Comparison of ENCODE assay signal across 19 cellular contexts in genomic region chr1:40030528-40031135, GRCh38. TPM values are rescaled to one million over a fixed set of nuclear protein-coding genes. Genes with fewer than 3 reads are reported as not detected.
DNase-seq lines count a peak whose midpoint lies in the region; TF ChIP-seq lines count a peak whose summit lies in the region.
"Had no signal": no experiment of that assay in that cellular context is flagged by ENCODE, and none has a peak within 500 bp of the region (broad histone marks: within the 10 kb centered on the region; RNA-seq: fewer than 3 reads in every experiment).

No MANE protein-coding gene starts in this region.

- H3K36me3 ChIP-seq in hepatocyte (replicated peaks; ENCODE audit: insufficient read depth, low read depth) (no peaks in the 10 kb centered on the region), HAP-1 (replicated peaks) (no peaks in the 10 kb centered on the region)
- H3K36me3 ChIP-seq: esophagus muscularis mucosa, neutrophil, right lobe of liver had no signal

- TF ChIP-seq CTCF in astrocyte of the spinal cord (IDR thresholded peaks at IDR 0.05; ENCODE audit: low read depth, low read length) (no peak), hepatocyte (IDR thresholded peaks at IDR 0.05; ENCODE audit: poor library complexity) (no peak)

- H3K27me3 ChIP-seq in hepatocyte, result no peaks in the 10 kb centered on the region
- H3K27me3 ChIP-seq in HAP-1 (ENCODE audit: low read depth), result no peaks in the 10 kb centered on the region
- H3K27me3 ChIP-seq: esophagus muscularis mucosa, right lobe of liver had no signal

- H3K4me1 ChIP-seq in hepatocyte (ENCODE audit: insufficient read depth), result peaks cover 10% of the 10 kb centered on the region
- H3K4me1 ChIP-seq in HAP-1, result peaks cover 2% of the 10 kb centered on the region; the same call in 1 of the 2 replicates
- H3K4me1 ChIP-seq: right lobe of liver had no signal

- WGBS in hepatocyte (ENCODE audit: low lambda C conversion rate, missing lambda C conversion rate), result 41% methylated on average over 3 of the region's 3 CpGs

- DNase-seq in COR-L47 (lab: John Stamatoyannopoulos, UW), result peak; percentile 91
- peak; percentile 3 for DNase-seq in NCI-H69 (lab: John Stamatoyannopoulos, UW)
- DNase-seq in astrocyte of the spinal cord (ENCODE audit: low read depth, low spot score), result peak; percentile 52
- DNase-seq in hepatocyte (ENCODE audit: low spot score), result peak; percentile 68
- no peak for DNase-seq in stimulated activated CD4-positive, alpha-beta T cell treated with anti-CD3 and anti-CD28 coated beads, Interleukin-1b, Interleukin-23, amount 100 ng/mL, for 48 hours
- DNase-seq in HAP-1 (ENCODE audit: low spot score in 2 of 2), result no peak
- no peak for DNase-seq in stimulated activated CD4-positive, alpha-beta T cell treated with anti-CD3 and anti-CD28 coated beads, Interleukin-15, amount 100 ng/mL, for 24 hours
- DNase-seq in NCI-H187 (lab: John Stamatoyannopoulos, UW), result no peak
- DNase-seq: activated T-cell treated with anti-CD3 and anti-CD28 coated beads, Interleukin-2, amount 50 U/mL, for 4 hours; GDM1; NCI-H2081 treated with DMSO at 0.1 percent for 48 hours; NCI-H748 treated with DMSO at 0.1 percent for 48 hours; right lobe of liver; SIG-M5; stimulated activated CD4-positive, alpha-beta T cell treated with anti-CD3 and anti-CD28 coated beads, Interleukin-4, amount 100 ng/mL, for 24 hours; T1000; trophoblast cell had no signal

- no peaks in the 10 kb centered on the region for H4K20me1 ChIP-seq in hepatocyte (ENCODE audit: insufficient read depth, poor library complexity, severe bottlenecking)

- H3K9me2 ChIP-seq in hepatocyte (replicated peaks; ENCODE audit: insufficient read depth), result no peaks in the 10 kb centered on the region

- in situ Hi-C loops in astrocyte of the spinal cord (cut with HindIII; ENCODE audit: low sequenced_read_pairs), result no loop called here
- in situ Hi-C loops in HAP-1 (cut with MboI; ENCODE audit: low sequenced_read_pairs), result loop anchor here (10.0 kb wide), 1 partner anchor 216 kb away; no protein-coding TSS in a partner anchor

- H3K9me3 ChIP-seq in hepatocyte (ENCODE audit: low read depth), result no peaks in the 10 kb centered on the region
- H3K9me3 ChIP-seq in HAP-1, result no peaks in the 10 kb centered on the region
- H3K9me3 ChIP-seq: esophagus muscularis mucosa, neutrophil had no signal

- H3K4me2 ChIP-seq in hepatocyte, result no peak overlapping the region

- no peak overlapping the region for H2AFZ ChIP-seq in hepatocyte

- no peaks in the 10 kb centered on the region for H3K79me2 ChIP-seq in hepatocyte

- H3K27ac ChIP-seq in hepatocyte, result peak overlapping the region; percentile 74
- H3K27ac ChIP-seq: esophagus muscularis mucosa, neutrophil, right lobe of liver had no signal

- H3K4me3 ChIP-seq in astrocyte of the spinal cord (ENCODE audit: low read depth, low read length) (no peak overlapping the region), hepatocyte (no peak overlapping the region), HAP-1 (no peak overlapping the region)
- H3K4me3 ChIP-seq: esophagus muscularis mucosa, right lobe of liver had no signal

RNA-seq across cellular contexts. Expression of gene CAP1, which starts 9.9 kb away (rescaled TPM):
- total RNA-seq in hepatocyte, result 186 and 191 TPM in 2 replicates
- polyA plus RNA-seq in hepatocyte, result 189 and 191 TPM in 2 replicates

Comparison
In these comparisons a context has a peak if more than half of its experiments do, and no peak if none do; other contexts are left out.
1. DNase-seq: peak in COR-L47 (single experiment), NCI-H69 (single experiment), astrocyte of the spinal cord (single experiment) and hepatocyte (single experiment); none in stimulated activated CD4-positive, alpha-beta T cell treated with anti-CD3 and anti-CD28 coated beads, Interleukin-1b, Interleukin-23, amount 100 ng/mL, for 48 hours (single experiment), HAP-1 (0 of 2), stimulated activated CD4-positive, alpha-beta T cell treated with anti-CD3 and anti-CD28 coated beads, Interleukin-15, amount 100 ng/mL, for 24 hours (single experiment) and NCI-H187 (0 of 2).